In the genomic region with DNA sequence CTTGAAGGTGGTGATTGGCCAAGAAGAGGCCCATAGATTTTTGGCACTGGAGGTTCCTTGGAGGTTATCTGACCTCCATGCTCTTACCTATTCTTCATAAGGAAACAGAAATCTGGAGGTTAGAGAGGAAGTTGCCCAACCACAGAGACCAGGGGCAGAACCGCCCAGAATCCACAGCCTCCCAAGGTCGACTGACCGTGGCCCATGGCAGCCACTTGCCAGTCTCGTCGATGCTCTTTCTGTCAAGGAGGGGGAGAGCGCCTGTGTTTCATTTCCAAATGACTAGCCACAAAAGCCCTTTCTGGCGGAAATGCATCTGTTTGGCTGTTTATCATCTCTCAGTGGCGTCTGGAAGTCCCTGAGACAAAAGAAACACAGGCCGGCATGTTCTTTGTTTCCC, we compare ENCODE assay signal across 12 cellular contexts. TPM values are rescaled to one million over a fixed set of nuclear protein-coding genes. Genes with fewer than 3 reads are reported as not detected.
DNase-seq lines count a peak whose midpoint lies in the region; ATAC-seq and TF ChIP-seq lines count a peak whose summit lies in the region.
"Had no signal": no experiment of that assay in that cellular context is flagged by ENCODE, and none has a peak within 500 bp of the region (broad histone marks: within the 10 kb centered on the region; RNA-seq: fewer than 3 reads in every experiment).

No MANE protein-coding gene starts in this region.

- WGBS in gastroesophageal sphincter (ENCODE audit: low coverage in 1 of 2), 2 donors = 58 to 69% methylated on average over 6 to 8 of the region's 9 CpGs

- peaks cover 0 to 13% (median 0%) of the 10 kb centered on the region in 3 donors for H3K9me3 ChIP-seq in gastroesophageal sphincter

- no peaks in the 10 kb centered on the region for H3K36me3 ChIP-seq in gastroesophageal sphincter

- peak; percentile 25 to 65 for ATAC-seq in natural killer cell treated with Interleukin-12 subunit alpha and Interleukin-12 subunit beta and Interleukin-15 and Interleukin-18, amount 100 ng/mL, for 72 hours
- no peak for ATAC-seq in natural killer cell
- peak; percentile 53 for ATAC-seq in HG02885 (IDR thresholded peaks at IDR 0.05; ENCODE audit: poor library complexity, unreplicated experiment)
- peak; percentile 19 for ATAC-seq in gastroesophageal sphincter
- ATAC-seq in HG03457 (IDR thresholded peaks at IDR 0.05; ENCODE audit: unreplicated experiment) = no peak

- intact Hi-C loops in natural killer cell (cut with micrococcal nuclease) = no loop called here

- no peak overlapping the region for H3K4me3 Mint-ChIP-seq in natural killer cell treated with Interleukin-12 subunit alpha and Interleukin-12 subunit beta and Interleukin-15 and Interleukin-18, amount 100 ng/mL, for 72 hours
- H3K4me3 Mint-ChIP-seq in natural killer cell = no peak overlapping the region

- DNase-seq in natural killer cell treated with Interleukin-12 subunit alpha and Interleukin-12 subunit beta and Interleukin-15 and Interleukin-18, amount 100 ng/mL, for 72 hours (ENCODE audit: low spot score) = peak; percentile 57
- DNase-seq in natural killer cell (no peak), HuH-7 (ENCODE audit: low spot score) (no peak), NCI-H2227 (lab: John Stamatoyannopoulos, UW; ENCODE audit: unreplicated experiment) (no peak)
- no peak for DNase-seq in activated CD4-positive, CD25-positive, alpha-beta regulatory T cell (lab: John Stamatoyannopoulos, UW)
- DNase-seq: AML-193; GDM1; stimulated activated CD4-positive, alpha-beta T cell treated with anti-CD3 and anti-CD28 coated beads, Interleukin-12 subunit alpha, Interleukin-12 subunit beta, amount 100 ng/mL, for 4 hours had no signal

- peaks cover 4% of the 10 kb centered on the region for H3K36me3 Mint-ChIP-seq in natural killer cell treated with Interleukin-12 subunit alpha and Interleukin-12 subunit beta and Interleukin-15 and Interleukin-18, amount 100 ng/mL, for 72 hours
- H3K36me3 Mint-ChIP-seq in natural killer cell = no peaks in the 10 kb centered on the region

- peaks cover 9 to 18% of the 10 kb centered on the region in 2 donors for H3K4me1 Mint-ChIP-seq in natural killer cell treated with Interleukin-12 subunit alpha and Interleukin-12 subunit beta and Interleukin-15 and Interleukin-18, amount 100 ng/mL, for 72 hours (ENCODE audit: low read depth in 2 of 2)
- H3K4me1 Mint-ChIP-seq in natural killer cell = peaks cover 0 to 26% of the 10 kb centered on the region in 2 donors

- H3K27me3 ChIP-seq in gastroesophageal sphincter = peaks cover 45% of the 10 kb centered on the region

- peaks cover 5% of the 10 kb centered on the region for H3K9me3 Mint-ChIP-seq in natural killer cell treated with Interleukin-12 subunit alpha and Interleukin-12 subunit beta and Interleukin-15 and Interleukin-18, amount 100 ng/mL, for 72 hours
- peaks cover 0 to 4% of the 10 kb centered on the region in 2 donors for H3K9me3 Mint-ChIP-seq in natural killer cell

- no peak for TF ChIP-seq CTCF in natural killer cell (IDR thresholded peaks at IDR 0.05)
- no peak for TF ChIP-seq CTCF in gastroesophageal sphincter (IDR thresholded peaks at IDR 0.05)

- H3K27me3 Mint-ChIP-seq in natural killer cell treated with Interleukin-12 subunit alpha and Interleukin-12 subunit beta and Interleukin-15 and Interleukin-18, amount 100 ng/mL, for 72 hours = peaks cover 19 to 22% of the 10 kb centered on the region in 2 donors
- peaks cover 16 to 24% of the 10 kb centered on the region in 2 donors for H3K27me3 Mint-ChIP-seq in natural killer cell (ENCODE audit: low read depth in 2 of 2)

- peak overlapping the region in 1 of 4 donors; percentile 4 for H3K27ac ChIP-seq in gastroesophageal sphincter

- peak overlapping the region in 1 of 2 donors; percentile 12 for H3K4me3 ChIP-seq in gastroesophageal sphincter

- no peak for TF ChIP-seq POLR2A in gastroesophageal sphincter (IDR thresholded peaks at IDR 0.05)

- H3K27ac Mint-ChIP-seq in natural killer cell treated with Interleukin-12 subunit alpha and Interleukin-12 subunit beta and Interleukin-15 and Interleukin-18, amount 100 ng/mL, for 72 hours = no peak overlapping the region
- no peak overlapping the region for H3K27ac Mint-ChIP-seq in natural killer cell

- no peak for TF ChIP-seq EP300 in gastroesophageal sphincter (IDR thresholded peaks at IDR 0.05)

- H3K4me1 ChIP-seq in gastroesophageal sphincter = peaks cover 0 to 8% (median 5%) of the 10 kb centered on the region in 3 donors

RNA-seq across cellular contexts. Expression of a gene that starts 2.8 kb away (rescaled TPM):
- total RNA-seq in natural killer cell treated with Interleukin-12 subunit alpha and Interleukin-12 subunit beta and Interleukin-15 and Interleukin-18, amount 100 ng/mL, for 72 hours = not detected
- total RNA-seq in natural killer cell = not detected
- 10 to 100 TPM; 31.9 to 66.5 (median 46.1) TPM for total RNA-seq in gastroesophageal sphincter
- total RNA-seq: T-helper 2 cell treated with Interferon-gamma antibody and Interleukin-4, amounts not matched to agents 100 ng/mL and 5 ng/mL, for 36 hours had no signal

RNA-seq across cellular contexts. Expression of a gene that starts 48.9 kb away (rescaled TPM):
- total RNA-seq in natural killer cell treated with Interleukin-12 subunit alpha and Interleukin-12 subunit beta and Interleukin-15 and Interleukin-18, amount 100 ng/mL, for 72 hours = 100 to 1,000 TPM; 123 to 211 TPM
- 10 to 100 TPM; 48.6 to 56.7 (median 55.9) TPM for total RNA-seq in natural killer cell
- 10 to 100 TPM; 38.7 to 66.6 (median 54.7) TPM for total RNA-seq in gastroesophageal sphincter

Comparison
In these comparisons a context has a peak if more than half of its experiments do, and no peak if none do; other contexts are left out.
1. ATAC-seq: peak in natural killer cell treated with Interleukin-12 subunit alpha and Interleukin-12 subunit beta and Interleukin-15 and Interleukin-18, amount 100 ng/mL, for 72 hours (2 of 2), HG02885 (single experiment) and gastroesophageal sphincter (single experiment); none in natural killer cell (0 of 3) and HG03457 (single experiment).
2. RNA of a gene that starts 2.8 kb away (total RNA-seq): 31.9 to 66.5 TPM in gastroesophageal sphincter; not detected in natural killer cell treated with Interleukin-12 subunit alpha and Interleukin-12 subunit beta and Interleukin-15 and Interleukin-18, amount 100 ng/mL, for 72 hours and not detected in natural killer cell; every median in the first group is over 10 times any median in the second.